In genomic region chr1:230858918-230859819, GRCh38 we compare ENCODE assay signal across 14 cellular contexts. TPM values are rescaled to one million over a fixed set of nuclear protein-coding genes. Genes with fewer than 3 reads are reported as not detected.
DNase-seq lines count a peak whose midpoint lies in the region; TF ChIP-seq lines count a peak whose summit lies in the region.
"Had no signal": no experiment of that assay in that cellular context is flagged by ENCODE, and none has a peak within 500 bp of the region (broad histone marks: within the 10 kb centered on the region; RNA-seq: fewer than 3 reads in every experiment).

No MANE protein-coding gene starts in this region.

- H2AK5ac ChIP-seq in mesenchymal stem cell (ENCODE audit: low read length, severe bottlenecking) = peak overlapping the region; percentile 76

- H3K4me3 Mint-ChIP-seq in endodermal cell = no peak overlapping the region
- H3K4me3 Mint-ChIP-seq: T-helper 1 cell treated with Interleukin-12 subunit alpha and Interleukin-12 subunit beta and Interleukin-4 antibody, amounts not matched to agents 30 μg/mL and 1 μg/mL, for 36 hours had no signal

- DNase-seq in NCI-H526 treated with DMSO at 0.1 percent for 48 hours (lab: John Stamatoyannopoulos, UW) (peak; percentile 74), endodermal cell (no peak), mesenchymal stem cell (peak; percentile 87), transverse colon (no peak), MV-4-11 (lab: John Stamatoyannopoulos, UW) (no peak), A673 (ENCODE audit: low spot score) (no peak), NCI-H146 treated with DMSO at 0.1 percent for 48 hours (lab: John Stamatoyannopoulos, UW; ENCODE audit: unreplicated experiment) (no peak), SKM-1 treated with dmso at 0.1 percent for 144 hours (lab: John Stamatoyannopoulos, UW; ENCODE audit: unreplicated experiment) (no peak)
- DNase-seq: colonic mucosa; NCI-H510A treated with DMSO at 0.1 percent for 48 hours; small intestine; stimulated activated naive CD4-positive, alpha-beta T cell had no signal

- H3K27ac Mint-ChIP-seq in endodermal cell = no peak overlapping the region
- H3K27ac Mint-ChIP-seq: T-helper 1 cell treated with Interleukin-12 subunit alpha and Interleukin-12 subunit beta and Interleukin-4 antibody, amounts not matched to agents 30 μg/mL and 1 μg/mL, for 36 hours had no signal

- no peak overlapping the region for H4K91ac ChIP-seq in mesenchymal stem cell (ENCODE audit: low read length)

- H3K4me3 ChIP-seq in endodermal cell (ENCODE audit: low read length) (no peak overlapping the region), mesenchymal stem cell (ENCODE audit: insufficient read depth in 1 of 2, low read depth in 1 of 2, low read length in 2 of 2) (no peak overlapping the region), transverse colon (no peak overlapping the region), A673 (ENCODE audit: low read depth, low read length, poor library complexity, severe bottlenecking) (no peak overlapping the region)
- H3K4me3 ChIP-seq: colonic mucosa, K562 had no signal

- H3K14ac ChIP-seq in mesenchymal stem cell (ENCODE audit: low read length in 2 of 2) = no peak overlapping the region

- H3K4ac ChIP-seq in mesenchymal stem cell (ENCODE audit: low read depth in 1 of 2, low read length in 2 of 2) = no peak overlapping the region

- CTCF ChIA-PET in A673 (lab: Charles Lee) = no interaction called here

- no peak overlapping the region for H3K23ac ChIP-seq in mesenchymal stem cell (ENCODE audit: low read length in 2 of 2)

- peak overlapping the region in 1 of 2 experiments; percentile 9 for H2BK12ac ChIP-seq in mesenchymal stem cell (ENCODE audit: low read length in 2 of 2)

- TF ChIP-seq POLR2A in transverse colon (IDR thresholded peaks at IDR 0.05) = no peak

- H3K4me1 ChIP-seq in endodermal cell (ENCODE audit: control insufficient read depth, insufficient read depth, low read length) (peaks cover 3% of the 10 kb centered on the region), mesenchymal stem cell (ENCODE audit: control insufficient read depth, insufficient read depth, low read depth, low read length) (peaks cover 42% of the 10 kb centered on the region), transverse colon (peaks cover 0 to 28% (median 3%) of the 10 kb centered on the region in 4 donors), A673 (ENCODE audit: insufficient read depth, low read length, poor library complexity, severe bottlenecking) (peaks cover 17% of the 10 kb centered on the region)
- H3K4me1 ChIP-seq: colonic mucosa had no signal

- H3K27ac ChIP-seq in endodermal cell (ENCODE audit: low read depth, low read length) (peak overlapping the region; percentile 86), mesenchymal stem cell (ENCODE audit: low read length, poor library complexity, severe bottlenecking) (peak overlapping the region; percentile 95), transverse colon (peak overlapping the region in 3 of 4 donors; percentile 4 to 44 (median 19)), A673 (ENCODE audit: low read depth, low read length, poor library complexity, severe bottlenecking) (no peak overlapping the region)
- H3K27ac ChIP-seq: colonic mucosa had no signal

- no peak overlapping the region for H2BK120ac ChIP-seq in mesenchymal stem cell (ENCODE audit: low read depth, low read length)

- in situ Hi-C loops in transverse colon (cut with MboI; ENCODE audit: low pct_ligation_motif_present in 1 of 4, low pct_unique_long_range_greater_than_20kb in 1 of 4, low sequenced_read_pairs in 3 of 4) = no loop called here

- peak overlapping the region; percentile 31 for H2BK5ac ChIP-seq in mesenchymal stem cell (ENCODE audit: low read depth, low read length, poor library complexity, severe bottlenecking)

- H2BK15ac ChIP-seq in mesenchymal stem cell (ENCODE audit: low read depth, poor library complexity, severe bottlenecking) = no peak overlapping the region

- no peaks in the 10 kb centered on the region for H3K27me3 ChIP-seq in endodermal cell (ENCODE audit: control insufficient read depth, insufficient read depth, low read length, poor library complexity, severe bottlenecking)
- no peaks in the 10 kb centered on the region for H3K27me3 ChIP-seq in mesenchymal stem cell (ENCODE audit: control insufficient read depth in 1 of 2, insufficient read depth in 1 of 2, low read length in 2 of 2)
- H3K27me3 ChIP-seq in transverse colon = no peaks in the 10 kb centered on the region
- H3K27me3 ChIP-seq in A673 (replicated peaks; ENCODE audit: insufficient read depth, low read depth, low read length, poor library complexity) = no peaks in the 10 kb centered on the region
- H3K27me3 ChIP-seq: colonic mucosa had no signal

- H3K9me3 Mint-ChIP-seq in endodermal cell = no peaks in the 10 kb centered on the region
- H3K9me3 Mint-ChIP-seq: T-helper 1 cell treated with Interleukin-12 subunit alpha and Interleukin-12 subunit beta and Interleukin-4 antibody, amounts not matched to agents 30 μg/mL and 1 μg/mL, for 36 hours had no signal

- no peaks in the 10 kb centered on the region for H3K9me3 ChIP-seq in endodermal cell (ENCODE audit: control insufficient read depth, low read length)
- H3K9me3 ChIP-seq in mesenchymal stem cell (ENCODE audit: control insufficient read depth, low read length) = no peaks in the 10 kb centered on the region
- H3K9me3 ChIP-seq in transverse colon = no peaks in the 10 kb centered on the region
- no peaks in the 10 kb centered on the region for H3K9me3 ChIP-seq in A673 (ENCODE audit: low read depth, low read length, poor library complexity, severe bottlenecking)
- H3K9me3 ChIP-seq: colonic mucosa had no signal

- H4K8ac ChIP-seq in mesenchymal stem cell (ENCODE audit: low read length) = no peak overlapping the region

- peaks cover 28% of the 10 kb centered on the region for H3K4me1 Mint-ChIP-seq in endodermal cell

- TF ChIP-seq CTCF in endodermal cell (conservative IDR thresholded peaks at IDR 0.05) (no peak), transverse colon (IDR thresholded peaks at IDR 0.05) (no peak), A673 (conservative IDR thresholded peaks at IDR 0.05; ENCODE audit: low read depth, low read length) (no peak)

- POLR2A ChIA-PET in A673 (lab: Charles Lee; ENCODE audit: low non-redundant PET) = no interaction called here

- no peaks in the 10 kb centered on the region for H3K27me3 Mint-ChIP-seq in endodermal cell (ENCODE audit: insufficient read depth)

- peaks cover 27% of the 10 kb centered on the region for H3K36me3 Mint-ChIP-seq in endodermal cell (ENCODE audit: low read depth)

- peaks cover 28% of the 10 kb centered on the region for H3K79me1 ChIP-seq in mesenchymal stem cell (replicated peaks; ENCODE audit: low read length, poor library complexity, severe bottlenecking)

- H3K36me3 ChIP-seq in endodermal cell (ENCODE audit: control insufficient read depth, insufficient read depth, low read length) (peaks cover 23% of the 10 kb centered on the region), mesenchymal stem cell (ENCODE audit: control insufficient read depth in 1 of 2, insufficient read depth in 2 of 2, low read depth in 1 of 2, low read length in 2 of 2) (peaks cover 11 to 44% of the 10 kb centered on the region in 2 experiments), transverse colon (no peaks in the 10 kb centered on the region), A673 (ENCODE audit: insufficient read depth, low read length, poor library complexity, severe bottlenecking) (no peaks in the 10 kb centered on the region)
- H3K36me3 ChIP-seq: colonic mucosa had no signal

- H3K9ac ChIP-seq in endodermal cell (ENCODE audit: extremely low read depth, low read length, poor library complexity, severe bottlenecking) = no peak overlapping the region
- no peak overlapping the region for H3K9ac ChIP-seq in mesenchymal stem cell (ENCODE audit: low read length)

- peak overlapping the region; percentile 20 for H3K4me2 ChIP-seq in mesenchymal stem cell (ENCODE audit: low read length, poor library complexity, severe bottlenecking)

- no TSS peak for BruUV-seq in A673 (replicated peaks; lab: Mats Ljungman, UMichigan)

- 67 to 84% methylated on average over 9 to 12 of the region's 12 CpGs for WGBS in endodermal cell (ENCODE audit: insufficient coverage in 1 of 2, insufficient read length in 1 of 2), 2 experiments
- WGBS in mesenchymal stem cell = 22% methylated on average over 11 of the region's 12 CpGs
- 58 to 76% methylated on average over 4 to 12 of the region's 12 CpGs for whole genome bisulfite sequencing in transverse colon (ENCODE audit: low coverage in 1 of 2), 2 donors

- peak overlapping the region; percentile 41 to 48 for H3K18ac ChIP-seq in mesenchymal stem cell (ENCODE audit: low read depth in 1 of 2, low read length in 2 of 2)

- intact Hi-C loops in transverse colon (cut with DNase I; ENCODE audit: low total_unique reads) (no loop called here), A673 (cut with micrococcal nuclease; ENCODE audit: unreplicated experiment) (no loop called here)

- TF ChIP-seq EP300 in transverse colon (IDR thresholded peaks at IDR 0.05; ENCODE audit: low read depth) = no peak

- no peak overlapping the region for H2AFZ ChIP-seq in mesenchymal stem cell (ENCODE audit: low read depth, low read length)

RNA-seq across cellular contexts. Expression of gene C1orf198, which starts 9.2 kb away (rescaled TPM):
- 10 to 100 TPM; 37.5 to 44.8 TPM for total RNA-seq in endodermal cell
- polyA plus RNA-seq in endodermal cell (2013, experiment 1 of 2) = 61.8 TPM
- polyA plus RNA-seq in endodermal cell (2013, experiment 2 of 2) = 58.9 TPM
- 40.5 TPM for polyA plus RNA-seq in mesenchymal stem cell (2013, experiment 1 of 2)
- 39.9 TPM for polyA plus RNA-seq in mesenchymal stem cell (2013, experiment 2 of 2)
- 10 to 100 TPM; 10.8 to 26.7 (median 18.2) TPM for total RNA-seq in transverse colon
- 39.4 and 42.4 TPM in 2 replicates for total RNA-seq in A673 (2021)

Comparison
In these comparisons a context has a peak if more than half of its experiments do, and no peak if none do; other contexts are left out.
1. DNase-seq: peak in NCI-H526 treated with DMSO at 0.1 percent for 48 hours (single experiment) and mesenchymal stem cell (single experiment); none in endodermal cell (single experiment), transverse colon (single experiment), MV-4-11 (single experiment), A673 (single experiment), NCI-H146 treated with DMSO at 0.1 percent for 48 hours (single experiment) and SKM-1 treated with dmso at 0.1 percent for 144 hours (single experiment).